In genomic region chr3:8482263-8482662, GRCh38 we compare ENCODE assay signal across 18 cellular contexts. TPM values are rescaled to one million over a fixed set of nuclear protein-coding genes. Genes with fewer than 3 reads are reported as not detected.
DNase-seq lines count a peak whose midpoint lies in the region; ATAC-seq and TF ChIP-seq lines count a peak whose summit lies in the region.
"Had no signal": no experiment of that assay in that cellular context is flagged by ENCODE, and none has a peak within 500 bp of the region (broad histone marks: within the 10 kb centered on the region; RNA-seq: fewer than 3 reads in every experiment).

No MANE protein-coding gene starts in this region.

- H2BK12ac ChIP-seq in H9 (ENCODE audit: insufficient read length, low read depth, low read length): no peak overlapping the region

- H3K4me1 ChIP-seq in H9 (ENCODE audit: insufficient read depth, low read length): no peaks in the 10 kb centered on the region
- H3K4me1 ChIP-seq in colonic mucosa: no peaks in the 10 kb centered on the region
- peaks cover 8 to 23% of the 10 kb centered on the region in 2 donors for H3K4me1 ChIP-seq in left lung
- peaks cover 27 to 30% of the 10 kb centered on the region in 2 donors for H3K4me1 ChIP-seq in gastrocnemius medialis
- peaks cover 28% of the 10 kb centered on the region for H3K4me1 ChIP-seq in osteoblast (ENCODE audit: insufficient read depth, low read length)

- H3K36me3 ChIP-seq in colonic mucosa (no peaks in the 10 kb centered on the region), left lung (no peaks in the 10 kb centered on the region), gastrocnemius medialis (no peaks in the 10 kb centered on the region), osteoblast (ENCODE audit: insufficient read depth, low read length) (no peaks in the 10 kb centered on the region)
- H3K36me3 ChIP-seq: HAP-1 had no signal

- H2BK15ac ChIP-seq in H9 (ENCODE audit: low read depth, low read length): no peak overlapping the region

- no peak overlapping the region for H4K5ac ChIP-seq in H9 (ENCODE audit: insufficient read length, low read depth, low read length)

- H3K23ac ChIP-seq in H9 (ENCODE audit: insufficient read length, low read depth, low read length): no peak overlapping the region

- H3K14ac ChIP-seq in H9 (ENCODE audit: insufficient read depth, low read length): no peak overlapping the region

- H3K4me3 Mint-ChIP-seq in H9: no peak overlapping the region
- H3K4me3 Mint-ChIP-seq in natural killer cell treated with Interleukin-12 subunit alpha and Interleukin-12 subunit beta and Interleukin-15 and Interleukin-18, amount 100 ng/mL, for 72 hours: no peak overlapping the region
- H3K4me3 Mint-ChIP-seq: natural killer cell; stimulated activated effector memory CD8-positive, alpha-beta T cell treated with anti-CD3 and anti-CD28 coated beads, Interleukin-12 subunit alpha, Interleukin-12 subunit beta, amount 100 ng/mL, for 72 hours had no signal

- H2AFZ ChIP-seq in H9 (ENCODE audit: low read length): no peak overlapping the region
- no peak overlapping the region for H2AFZ ChIP-seq in osteoblast (ENCODE audit: low read length)

- no peaks in the 10 kb centered on the region for H3K23me2 ChIP-seq in H9 (ENCODE audit: insufficient read length, low read depth, low read length, poor library complexity, severe bottlenecking)

- H3K79me2 ChIP-seq in H9 (ENCODE audit: insufficient read depth, low read length) (no peaks in the 10 kb centered on the region), osteoblast (ENCODE audit: insufficient read depth, low read length) (no peaks in the 10 kb centered on the region)

- no CpG with 5 or more reads among the region's 2 CpGs for WGBS in H9 (ENCODE audit: extremely low coverage, insufficient read length, low lambda C conversion rate)

- no peak overlapping the region for H2BK120ac ChIP-seq in H9 (ENCODE audit: low read depth, low read length, poor library complexity, severe bottlenecking)

- H3K4ac ChIP-seq in H9 (ENCODE audit: low read depth, low read length): no peak overlapping the region

- H3K27ac Mint-ChIP-seq in H9: peak overlapping the region in 2 of 3 experiments; percentile 50 to 58; a peak in 2 of 7 replicates
- H3K27ac Mint-ChIP-seq in natural killer cell treated with Interleukin-12 subunit alpha and Interleukin-12 subunit beta and Interleukin-15 and Interleukin-18, amount 100 ng/mL, for 72 hours: no peak overlapping the region
- H3K27ac Mint-ChIP-seq: natural killer cell; stimulated activated effector memory CD8-positive, alpha-beta T cell treated with anti-CD3 and anti-CD28 coated beads, Interleukin-12 subunit alpha, Interleukin-12 subunit beta, amount 100 ng/mL, for 72 hours had no signal

- no peak overlapping the region for H3K9ac ChIP-seq in H9 (ENCODE audit: extremely low read depth, insufficient read length, low read length)
- H3K9ac ChIP-seq in colonic mucosa (ENCODE audit: low read depth in 2 of 2, low read length in 2 of 2): no peak overlapping the region

- peak; percentile 6 for ATAC-seq in left lung
- no peak for ATAC-seq in gastrocnemius medialis
- ATAC-seq in natural killer cell treated with Interleukin-12 subunit alpha and Interleukin-12 subunit beta and Interleukin-15 and Interleukin-18, amount 100 ng/mL, for 72 hours: no peak
- ATAC-seq: natural killer cell; stimulated activated effector memory CD8-positive, alpha-beta T cell treated with anti-CD3 and anti-CD28 coated beads, Interleukin-12 subunit alpha, Interleukin-12 subunit beta, amount 100 ng/mL, for 72 hours had no signal

- no peak overlapping the region for H3K4me2 ChIP-seq in H9 (ENCODE audit: insufficient read depth, insufficient read length, low read length)
- no peak overlapping the region for H3K4me2 ChIP-seq in osteoblast (ENCODE audit: insufficient read depth, low read length)

- DNase-seq in H9 (no peak), colonic mucosa (no peak), left lung (no peak), gastrocnemius medialis (no peak), osteoblast (ENCODE audit: insufficient read length, low spot score, missing footprints) (no peak), GM20000 (ENCODE audit: low spot score) (no peak)
- DNase-seq in natural killer cell treated with Interleukin-12 subunit alpha and Interleukin-12 subunit beta and Interleukin-15 and Interleukin-18, amount 100 ng/mL, for 72 hours (ENCODE audit: low spot score): no peak
- DNase-seq in stimulated activated CD4-positive, alpha-beta T cell treated with anti-CD3 and anti-CD28 coated beads, Interleukin-4, amount 100 ng/mL, for 24 hours: no peak
- DNase-seq: activated CD4-positive, CD25-positive, alpha-beta regulatory T cell; activated effector memory CD4-positive, alpha-beta T cell treated with anti-CD3 and anti-CD28 coated beads, Interleukin-2, amount 50 U/mL, for 16 hours; amygdala; cortex of kidney; MM.1S; natural killer cell; NCI-H2081 treated with DMSO at 0.1 percent for 48 hours; RPMI8226 had no signal

- H3K9me3 Mint-ChIP-seq in H9: peaks cover 7 to 11% of the 10 kb centered on the region in 2 experiments; a peak in 3 of 5 replicates
- no peaks in the 10 kb centered on the region for H3K9me3 Mint-ChIP-seq in natural killer cell treated with Interleukin-12 subunit alpha and Interleukin-12 subunit beta and Interleukin-15 and Interleukin-18, amount 100 ng/mL, for 72 hours
- H3K9me3 Mint-ChIP-seq: natural killer cell; stimulated activated effector memory CD8-positive, alpha-beta T cell treated with anti-CD3 and anti-CD28 coated beads, Interleukin-12 subunit alpha, Interleukin-12 subunit beta, amount 100 ng/mL, for 72 hours had no signal

- H4K20me1 ChIP-seq in H9 (ENCODE audit: control insufficient read depth, insufficient read depth, insufficient read length) (no peaks in the 10 kb centered on the region), osteoblast (ENCODE audit: insufficient read depth, low read length) (no peaks in the 10 kb centered on the region)

- no peak overlapping the region for H2AK5ac ChIP-seq in H9 (ENCODE audit: insufficient read length, low read length)

- H3K79me1 ChIP-seq in H9 (ENCODE audit: insufficient read depth, low read depth, low read length, poor library complexity, severe bottlenecking): no peaks in the 10 kb centered on the region

- no peak for TF ChIP-seq CTCF in H9 (conservative IDR thresholded peaks at IDR 0.05)
- no peak for TF ChIP-seq CTCF in colonic mucosa (IDR thresholded peaks at IDR 0.05)
- TF ChIP-seq CTCF in left lung (IDR thresholded peaks at IDR 0.05): no peak
- TF ChIP-seq CTCF in gastrocnemius medialis (IDR thresholded peaks at IDR 0.05 in 4 of 5, conservative IDR thresholded peaks at IDR 0.05 in 1 of 5): no peak
- no peak for TF ChIP-seq CTCF in osteoblast (IDR thresholded peaks at IDR 0.05; ENCODE audit: extremely low read depth, low read depth, low read length)
- TF ChIP-seq CTCF in GM20000 (IDR thresholded peaks at IDR 0.05; ENCODE audit: extremely low read depth, missing control alignments): no peak

- no peak overlapping the region for H3K56ac ChIP-seq in H9 (ENCODE audit: insufficient read length, low read depth, low read length)

- peaks cover 5 to 32% (median 22%) of the 10 kb centered on the region in 3 experiments; a peak in 5 of 7 replicates for H3K36me3 Mint-ChIP-seq in H9 (ENCODE audit: insufficient read depth in 1 of 3, low read depth in 3 of 3)
- no peaks in the 10 kb centered on the region for H3K36me3 Mint-ChIP-seq in natural killer cell treated with Interleukin-12 subunit alpha and Interleukin-12 subunit beta and Interleukin-15 and Interleukin-18, amount 100 ng/mL, for 72 hours
- H3K36me3 Mint-ChIP-seq: natural killer cell; stimulated activated effector memory CD8-positive, alpha-beta T cell treated with anti-CD3 and anti-CD28 coated beads, Interleukin-12 subunit alpha, Interleukin-12 subunit beta, amount 100 ng/mL, for 72 hours had no signal

- TF ChIP-seq POLR2A in gastrocnemius medialis (IDR thresholded peaks at IDR 0.05): no peak

- intact Hi-C loops in colonic mucosa (cut with DNase I): no loop called here
- intact Hi-C loops in left lung (cut with DNase I): no loop called here
- intact Hi-C loops in gastrocnemius medialis (cut with DNase I; ENCODE audit: low total_unique reads): loop anchor here (2.0 to 10.0 kb wide), 2 partner anchors 39 to 253 kb away; partner anchors contain the start of gene CAV3

- H2BK5ac ChIP-seq in H9 (ENCODE audit: insufficient read length, low read length): no peak overlapping the region

- H4K91ac ChIP-seq in H9 (ENCODE audit: insufficient read length, low read depth, low read length): no peak overlapping the region

- no peaks in the 10 kb centered on the region for H3K27me3 ChIP-seq in H9 (ENCODE audit: insufficient read depth, low read length)
- H3K27me3 ChIP-seq in colonic mucosa: no peaks in the 10 kb centered on the region
- H3K27me3 ChIP-seq in left lung: no peaks in the 10 kb centered on the region
- H3K27me3 ChIP-seq in gastrocnemius medialis: no peaks in the 10 kb centered on the region
- no peaks in the 10 kb centered on the region for H3K27me3 ChIP-seq in osteoblast (ENCODE audit: insufficient read depth, low read length)

- no peak overlapping the region for H4K8ac ChIP-seq in H9 (replicated peaks; ENCODE audit: insufficient read length, low read depth, low read length)

- H3K4me1 Mint-ChIP-seq in H9: peaks cover 8 to 12% of the 10 kb centered on the region in 2 experiments
- no peaks in the 10 kb centered on the region for H3K4me1 Mint-ChIP-seq in natural killer cell treated with Interleukin-12 subunit alpha and Interleukin-12 subunit beta and Interleukin-15 and Interleukin-18, amount 100 ng/mL, for 72 hours (ENCODE audit: low read depth in 2 of 2)
- H3K4me1 Mint-ChIP-seq: natural killer cell; stimulated activated effector memory CD8-positive, alpha-beta T cell treated with anti-CD3 and anti-CD28 coated beads, Interleukin-12 subunit alpha, Interleukin-12 subunit beta, amount 100 ng/mL, for 72 hours had no signal

- no peaks in the 10 kb centered on the region for H3K27me3 Mint-ChIP-seq in H9 (ENCODE audit: low read depth)
- peaks cover 5 to 6% of the 10 kb centered on the region in 2 donors for H3K27me3 Mint-ChIP-seq in natural killer cell treated with Interleukin-12 subunit alpha and Interleukin-12 subunit beta and Interleukin-15 and Interleukin-18, amount 100 ng/mL, for 72 hours

- H3K4me3 ChIP-seq in colonic mucosa (no peak overlapping the region), left lung (no peak overlapping the region), gastrocnemius medialis (no peak overlapping the region), osteoblast (ENCODE audit: insufficient read depth, low read length) (no peak overlapping the region)
- H3K4me3 ChIP-seq: HAP-1 had no signal

- in situ Hi-C loops in gastrocnemius medialis (cut with MboI; ENCODE audit: low sequenced_read_pairs in 4 of 4): loop anchor here in 2 of 4 donors (5.0 to 10.0 kb wide), 2 partner anchors 123 to 125 kb away; no protein-coding TSS in a partner anchor

- H2BK20ac ChIP-seq in H9 (ENCODE audit: low read depth, low read length, poor library complexity, severe bottlenecking): no peak overlapping the region

- no peak overlapping the region for H3K18ac ChIP-seq in H9 (ENCODE audit: insufficient read length, low read depth, low read length)

- no peak overlapping the region for H3T11ph ChIP-seq in H9 (ENCODE audit: low read length)

- H3K9me3 ChIP-seq in H9 (ENCODE audit: control insufficient read depth, low read depth, low read length) (no peaks in the 10 kb centered on the region), colonic mucosa (no peaks in the 10 kb centered on the region), left lung (no peaks in the 10 kb centered on the region), gastrocnemius medialis (no peaks in the 10 kb centered on the region), osteoblast (ENCODE audit: low read depth, low read length) (no peaks in the 10 kb centered on the region)
- H3K9me3 ChIP-seq: HAP-1 had no signal

- no peak overlapping the region for H3K27ac ChIP-seq in H9 (ENCODE audit: insufficient read length, low read depth, low read length)
- H3K27ac ChIP-seq in colonic mucosa: peak overlapping the region; percentile 32
- peak overlapping the region; percentile 62 to 84 for H3K27ac ChIP-seq in left lung
- peak overlapping the region; percentile 79 to 96 (median 88) for H3K27ac ChIP-seq in gastrocnemius medialis
- no peak overlapping the region for H3K27ac ChIP-seq in osteoblast (ENCODE audit: low read depth, low read length)

RNA-seq across cellular contexts. Expression of gene LMCD1, which starts 19.4 kb away (rescaled TPM):
- total RNA-seq in H9 (2021) (19.2 and 22.1 TPM in 2 replicates), colonic mucosa (1 to 10 TPM; 5.5 to 7.6 TPM), left lung (10 to 100 TPM; 69.6 to 84.8 TPM), gastrocnemius medialis (100 to 1,000 TPM in 3 of 4 donors, 10 to 100 TPM in 1; 96.0 to 581 (median 167) TPM), osteoblast (213 and 294 TPM in 2 replicates)
- total RNA-seq in natural killer cell treated with Interleukin-12 subunit alpha and Interleukin-12 subunit beta and Interleukin-15 and Interleukin-18, amount 100 ng/mL, for 72 hours: 1 to 10 TPM in 1 of 2 donors, not detected in 1; 1.0 TPM
- total RNA-seq: natural killer cell had no signal

Comparison
In these comparisons a context has a peak if more than half of its experiments do, and no peak if none do; other contexts are left out.
1. H3K27ac ChIP-seq: peak in colonic mucosa (single experiment), left lung (2 of 2) and gastrocnemius medialis (4 of 4); none in H9 (single experiment) and osteoblast (single experiment).
2. H3K27ac Mint-ChIP-seq: peak in H9 (2 of 3); none in natural killer cell treated with Interleukin-12 subunit alpha and Interleukin-12 subunit beta and Interleukin-15 and Interleukin-18, amount 100 ng/mL, for 72 hours (0 of 2).